In the genomic region with DNA sequence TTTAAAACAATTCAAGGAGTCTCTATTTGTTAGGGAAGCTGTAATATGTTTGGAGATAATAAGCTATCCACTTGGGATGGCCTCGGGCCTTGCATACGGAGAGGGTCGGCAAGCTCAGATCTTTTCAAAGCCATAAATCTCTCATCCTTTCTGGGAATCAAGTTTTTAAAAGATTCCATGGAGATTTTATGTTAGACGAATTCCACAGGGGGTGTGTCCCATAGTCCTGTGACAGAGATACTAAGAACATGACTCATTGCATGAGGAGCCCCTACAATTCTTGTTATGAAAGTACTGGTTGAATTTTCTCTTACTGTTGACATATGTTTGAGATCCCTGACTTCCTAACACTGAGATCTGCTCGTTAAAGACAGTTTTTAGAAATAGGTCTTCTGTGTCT, we compare ENCODE assay signal across 13 cellular contexts.
DNase-seq lines count a peak whose midpoint lies in the region; ATAC-seq, FAIRE-seq and TF ChIP-seq lines count a peak whose summit lies in the region.
"Had no signal": no experiment of that assay in that cellular context is flagged by ENCODE, and none has a peak within 500 bp of the region (broad histone marks: within the 10 kb centered on the region; RNA-seq: fewer than 3 reads in every experiment).

No MANE protein-coding gene starts in this region.

- H3K4me1 Mint-ChIP-seq in HFFc6 (ENCODE audit: low read depth): peaks cover 100% of the 10 kb centered on the region
- H3K4me1 Mint-ChIP-seq in mesothelial cell of epicardium: peaks cover 75% of the 10 kb centered on the region
- peaks cover 17% of the 10 kb centered on the region for H3K4me1 Mint-ChIP-seq in endothelial cell (ENCODE audit: unreplicated experiment)

- TF ChIP-seq CTCF in A549 (IDR thresholded peaks at IDR 0.05) (no peak), HFFc6 (IDR thresholded peaks at IDR 0.05) (no peak), mesothelial cell of epicardium (IDR thresholded peaks at IDR 0.05; ENCODE audit: unreplicated experiment) (no peak), endothelial cell (IDR thresholded peaks at IDR 0.05; ENCODE audit: unreplicated experiment) (no peak), kidney (IDR thresholded peaks at IDR 0.05; ENCODE audit: borderline replicate concordance, extremely low read depth, insufficient read depth) (no peak)

- 20% methylated on average over 5 of the region's 5 CpGs for WGBS in A549 (ENCODE audit: missing lambda C conversion rate)

- no peaks in the 10 kb centered on the region for H3K36me3 ChIP-seq in kidney (ENCODE audit: control insufficient read depth in 1 of 2, insufficient read depth in 2 of 2, low read length in 2 of 2)
- H3K36me3 ChIP-seq: adrenal gland, left lung had no signal

- TF ChIP-seq RAD21 in A549 (conservative IDR thresholded peaks at IDR 0.05 in 1 of 2, IDR thresholded peaks at IDR 0.05 in 1 of 2): no peak

- FAIRE-seq in A549 (lab: Jason Lieb, UNC): no peak
- FAIRE-seq in kidney (lab: Jason Lieb, UNC): no peak

- CTCF ChIA-PET in A549 (lab: Yijun Ruan, JAX): interaction anchor here (0.9 to 3.2 kb wide), 9 partner anchors 10 to 176 kb away, joined by 3 to 14 read pairs (median 7); no protein-coding TSS in a partner anchor

- H3K4me2 ChIP-seq in A549: peak overlapping the region; percentile 56

- H3K27ac Mint-ChIP-seq in HFFc6 (peak overlapping the region; percentile 96), mesothelial cell of epicardium (peak overlapping the region; percentile 95), endothelial cell (ENCODE audit: unreplicated experiment) (no peak overlapping the region)
- H3K27ac Mint-ChIP-seq: T-helper 2 cell treated with Interferon-gamma antibody and Interleukin-4, amounts not matched to agents 5 μg/mL and 100 μg/mL, for 36 hours had no signal

- H3K9me3 Mint-ChIP-seq in HFFc6 (peaks cover 17% of the 10 kb centered on the region), mesothelial cell of epicardium (no peaks in the 10 kb centered on the region), endothelial cell (ENCODE audit: unreplicated experiment) (no peaks in the 10 kb centered on the region)
- H3K9me3 Mint-ChIP-seq: T-helper 2 cell treated with Interferon-gamma antibody and Interleukin-4, amounts not matched to agents 5 μg/mL and 100 μg/mL, for 36 hours had no signal

- no peak for TF ChIP-seq EP300 in A549 (IDR thresholded peaks at IDR 0.05)

- peak overlapping the region; percentile 82 to 84 for H3K27ac ChIP-seq in A549
- peak overlapping the region; percentile 11 for H3K27ac ChIP-seq in caudate nucleus (ENCODE audit: low read depth, low read length)
- H3K27ac ChIP-seq in kidney (ENCODE audit: low read depth in 2 of 2, low read length in 2 of 2): peak overlapping the region in 1 of 2 donors; percentile 35
- H3K27ac ChIP-seq: left lung, parathyroid adenoma had no signal

- H3K4me3 Mint-ChIP-seq in HFFc6 (peak overlapping the region; percentile 79), mesothelial cell of epicardium (no peak overlapping the region), endothelial cell (ENCODE audit: unreplicated experiment) (no peak overlapping the region)
- H3K4me3 Mint-ChIP-seq: T-helper 2 cell treated with Interferon-gamma antibody and Interleukin-4, amounts not matched to agents 5 μg/mL and 100 μg/mL, for 36 hours had no signal

- no peak overlapping the region; the same call in 2 of the 3 replicates for H3K4me3 ChIP-seq in A549
- H3K4me3 ChIP-seq in kidney (ENCODE audit: low read length in 2 of 2): no peak overlapping the region
- H3K4me3 ChIP-seq: adrenal gland, left lung had no signal

- H3K36me3 Mint-ChIP-seq in HFFc6 (ENCODE audit: low read depth): peaks cover 68% of the 10 kb centered on the region
- H3K36me3 Mint-ChIP-seq in mesothelial cell of epicardium: peaks cover 2% of the 10 kb centered on the region
- peaks cover 23% of the 10 kb centered on the region for H3K36me3 Mint-ChIP-seq in endothelial cell (ENCODE audit: low read depth, unreplicated experiment)

- ATAC-seq in A549 (peak; percentile 25 to 42; a peak in 4 of 6 replicates), HG02981 (IDR thresholded peaks at IDR 0.05; ENCODE audit: unreplicated experiment) (no peak)
- ATAC-seq: left lung had no signal

- no peak for TF ChIP-seq POLR2A in A549 (IDR thresholded peaks at IDR 0.05; ENCODE audit: low read length)

- intact Hi-C loops in kidney (cut with DNase I): no loop called here

- H3K27me3 Mint-ChIP-seq in HFFc6 (ENCODE audit: insufficient read depth) (peaks cover 46% of the 10 kb centered on the region), mesothelial cell of epicardium (ENCODE audit: low read depth) (no peaks in the 10 kb centered on the region), endothelial cell (ENCODE audit: unreplicated experiment) (peaks cover 12% of the 10 kb centered on the region)

- no peaks in the 10 kb centered on the region for H3K9me3 ChIP-seq in A549
- no peaks in the 10 kb centered on the region for H3K9me3 ChIP-seq in kidney (ENCODE audit: control insufficient read depth in 1 of 2, low read length in 2 of 2)
- H3K9me3 ChIP-seq: adrenal gland, left lung had no signal

- DNase-seq in A549 (ENCODE audit: low read depth in 1 of 2, low spot score in 1 of 2): peak in 1 of 2 experiments; percentile 57
- peak; percentile 83 for DNase-seq in HFFc6
- no peak for DNase-seq in caudate nucleus (lab: John Stamatoyannopoulos, UW)
- DNase-seq in mesothelial cell of epicardium (ENCODE audit: low spot score in 2 of 2, unreplicated experiment in 2 of 2): no peak
- no peak for DNase-seq in endothelial cell (ENCODE audit: low spot score)
- DNase-seq in kidney: no peak
- DNase-seq in activated gamma-delta T cell treated with Interleukin-2 at 50 U/mL for 16 hours: no peak
- DNase-seq: adrenal gland, left lung, NCI-H1436 treated with DMSO at 0.1 percent for 48 hours had no signal

- POLR2A ChIA-PET in A549 (lab: Yijun Ruan, JAX): no interaction called here

- peaks cover 100% of the 10 kb centered on the region for H3K4me1 ChIP-seq in A549
- H3K4me1 ChIP-seq in kidney (ENCODE audit: control insufficient read depth in 1 of 2, insufficient read depth in 1 of 2, low read depth in 1 of 2, low read length in 2 of 2): peaks cover 15 to 28% of the 10 kb centered on the region in 2 donors

- no peak overlapping the region for H3K9ac ChIP-seq in kidney (ENCODE audit: low read length in 2 of 2)
- H3K9ac ChIP-seq: parathyroid adenoma had no signal

TF ChIP-seq in A549, 52 proteins besides CTCF, POLR2A, EP300 and RAD21:
- TF ChIP-seq FOSB (CRISPR knock-in tag; IDR thresholded peaks at IDR 0.05): peak; percentile 41; the same call in 1 of the 2 replicates
- TF ChIP-seq RARB (CRISPR knock-in tag; IDR thresholded peaks at IDR 0.05): no peak
- TF ChIP-seq HEYL (CRISPR knock-in tag; IDR thresholded peaks at IDR 0.05): no peak
- no peak for TF ChIP-seq FOSL2 (IDR thresholded peaks at IDR 0.05)
- TF ChIP-seq FOSL2 (CRISPR knock-in tag; IDR thresholded peaks at IDR 0.05): peak; percentile 80
- TF ChIP-seq ESRRA (IDR thresholded peaks at IDR 0.05; ENCODE audit: borderline replicate concordance, low read length): no peak
